11 cellular contexts compared by ENCODE assay signal in the genomic region with DNA sequence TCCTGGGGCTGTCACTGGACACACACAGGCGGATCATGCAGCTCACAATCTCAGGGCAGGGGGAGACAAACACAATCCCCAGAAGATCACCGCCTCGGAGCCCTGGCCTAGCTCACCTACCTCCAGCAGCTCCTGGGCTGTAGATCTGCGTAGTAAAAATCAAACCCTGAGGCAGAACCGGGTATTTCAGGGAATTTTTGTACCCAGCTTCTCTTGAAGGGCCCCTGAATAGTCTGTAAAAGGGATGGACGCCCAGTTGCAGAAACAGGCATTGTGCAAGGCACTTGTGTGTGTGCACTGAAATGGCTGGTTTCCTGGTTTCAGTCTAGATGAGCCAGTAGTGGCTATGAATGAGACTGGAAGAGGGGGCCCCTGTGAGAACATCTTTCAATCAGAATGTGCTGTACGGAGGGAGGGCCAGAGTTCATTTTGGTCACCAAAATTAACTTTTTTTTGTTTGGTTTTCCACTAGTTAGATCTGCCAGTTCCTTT. TPM values are rescaled to one million over a fixed set of nuclear protein-coding genes. Genes with fewer than 3 reads are reported as not detected.
DNase-seq lines count a peak whose midpoint lies in the region; ATAC-seq and TF ChIP-seq lines count a peak whose summit lies in the region.
"Had no signal": no experiment of that assay in that cellular context is flagged by ENCODE, and none has a peak within 500 bp of the region (broad histone marks: within the 10 kb centered on the region; RNA-seq: fewer than 3 reads in every experiment).

No MANE protein-coding gene starts in this region.

- peaks cover 9% of the 10 kb centered on the region; the same call in 1 of the 2 replicates for H3F3A ChIP-seq in GM23248 (ENCODE audit: insufficient read depth)

- no peak overlapping the region for H3K9ac ChIP-seq in GM23248

- 48 to 51% methylated on average over 7 of the region's 7 CpGs for WGBS in GM23248 (ENCODE audit: low coverage in 1 of 2, low lambda C conversion rate in 2 of 2, missing lambda C conversion rate in 2 of 2), 2 experiments

- ATAC-seq in GM18867 (IDR thresholded peaks at IDR 0.05; ENCODE audit: unreplicated experiment) (no peak), GM21529 (IDR thresholded peaks at IDR 0.05; ENCODE audit: unreplicated experiment) (no peak)

- TF ChIP-seq CTCF in glutamatergic neuron (IDR thresholded peaks at IDR 0.05; ENCODE audit: partially characterized antibody, unreplicated experiment) (no peak), progenitor cell of endocrine pancreas (IDR thresholded peaks at IDR 0.05; ENCODE audit: unreplicated experiment) (peak; percentile 16)

- H3K27ac Mint-ChIP-seq in glutamatergic neuron (ENCODE audit: unreplicated experiment) (peak overlapping the region; percentile 83), progenitor cell of endocrine pancreas (no peak overlapping the region)

- no peaks in the 10 kb centered on the region for H3K4me1 ChIP-seq in GM23248 (ENCODE audit: insufficient read depth)

- peaks cover 38% of the 10 kb centered on the region for H3K27me3 Mint-ChIP-seq in glutamatergic neuron (ENCODE audit: unreplicated experiment)
- peaks cover 7% of the 10 kb centered on the region for H3K27me3 Mint-ChIP-seq in progenitor cell of endocrine pancreas

- H3K9me3 ChIP-seq in GM23248 (ENCODE audit: low read depth) = no peaks in the 10 kb centered on the region
- H3K9me3 ChIP-seq: Peyer's patch, vagina had no signal

- no peaks in the 10 kb centered on the region for H3K9me2 ChIP-seq in GM23248 (ENCODE audit: insufficient read depth)

- no peak overlapping the region for H3K4me3 ChIP-seq in GM23248
- H3K4me3 ChIP-seq: Peyer's patch, vagina had no signal

- H4K20me1 ChIP-seq in GM23248 (ENCODE audit: insufficient read depth) = no peaks in the 10 kb centered on the region

- H3K4me3 Mint-ChIP-seq in glutamatergic neuron (ENCODE audit: unreplicated experiment) = no peak overlapping the region
- no peak overlapping the region for H3K4me3 Mint-ChIP-seq in progenitor cell of endocrine pancreas (ENCODE audit: low read depth)

- H3K36me3 ChIP-seq in GM23248 (ENCODE audit: low read depth) = no peaks in the 10 kb centered on the region

- DNase-seq in GM23248 = peak; percentile 45
- peak; percentile 32 for DNase-seq in SK-N-DZ (ENCODE audit: low spot score)
- DNase-seq in glutamatergic neuron = no peak
- DNase-seq in progenitor cell of endocrine pancreas (ENCODE audit: low spot score, unreplicated experiment) = no peak
- DNase-seq in superior temporal gyrus (ENCODE audit: extremely low spot score) = no peak
- DNase-seq: activated effector memory CD4-positive, alpha-beta T cell treated with Interleukin-2 at 50 U/mL for 16 hours; NCI-H1417 treated with DMSO at 0.1 percent for 48 hours; Peyer's patch had no signal

- peaks cover 38% of the 10 kb centered on the region for H3K9me3 Mint-ChIP-seq in glutamatergic neuron (ENCODE audit: unreplicated experiment)
- no peaks in the 10 kb centered on the region for H3K9me3 Mint-ChIP-seq in progenitor cell of endocrine pancreas (ENCODE audit: low read depth)

- H3K4me2 ChIP-seq in GM23248 (ENCODE audit: unreplicated experiment) = no peak overlapping the region

- no peaks in the 10 kb centered on the region for H3K79me2 ChIP-seq in GM23248 (ENCODE audit: insufficient read depth)

- H3K27me3 ChIP-seq in GM23248 (replicated peaks; ENCODE audit: insufficient read depth) = no peaks in the 10 kb centered on the region
- H3K27me3 ChIP-seq: Peyer's patch, vagina had no signal

- H2AFZ ChIP-seq in GM23248 = no peak overlapping the region

- peaks cover 12% of the 10 kb centered on the region for H3K36me3 Mint-ChIP-seq in glutamatergic neuron (ENCODE audit: unreplicated experiment)
- peaks cover 14% of the 10 kb centered on the region for H3K36me3 Mint-ChIP-seq in progenitor cell of endocrine pancreas (ENCODE audit: insufficient read depth)

- no peak overlapping the region for H3K27ac ChIP-seq in GM23248
- H3K27ac ChIP-seq: Peyer's patch, vagina had no signal

- in situ Hi-C loops in GM23248 (cut with MboI) = no loop called here

- H3K4me1 Mint-ChIP-seq in glutamatergic neuron (ENCODE audit: low read depth, unreplicated experiment) (peaks cover 64% of the 10 kb centered on the region), progenitor cell of endocrine pancreas (ENCODE audit: low read depth) (no peaks in the 10 kb centered on the region)

RNA-seq across cellular contexts. Expression of a gene that starts 54.9 kb away (rescaled TPM):
- total RNA-seq in GM23248 (2014; rRNA removed; shearing (Covaris generic)) = 426 and 1,611 TPM in 2 replicates
- 923 and 947 TPM in 2 replicates for polyA plus RNA-seq in GM23248 (2016; fragmentation: Nextera tagmentation; extraction: Ambion mirVana)
- polyA plus RNA-seq in SK-N-DZ (2014; cell fraction: cytosol; rRNA removed) = 3,712 and 4,687 TPM in 2 replicates
- 1,219 and 2,794 TPM in 2 replicates for polyA plus RNA-seq in SK-N-DZ (2014; cell fraction: nucleus; rRNA removed)
- total RNA-seq in glutamatergic neuron (ENCODE audit: unreplicated experiment) = 966 TPM
- total RNA-seq in progenitor cell of endocrine pancreas = 1,626 and 1,662 TPM in 2 replicates

Comparison
In these comparisons a context has a peak if more than half of its experiments do, and no peak if none do; other contexts are left out.
1. DNase-seq: peak in GM23248 (single experiment) and SK-N-DZ (single experiment); none in glutamatergic neuron (single experiment), progenitor cell of endocrine pancreas (single experiment) and superior temporal gyrus (single experiment).